Comparison of ENCODE assay signal across 9 cellular contexts in the genomic region with DNA sequence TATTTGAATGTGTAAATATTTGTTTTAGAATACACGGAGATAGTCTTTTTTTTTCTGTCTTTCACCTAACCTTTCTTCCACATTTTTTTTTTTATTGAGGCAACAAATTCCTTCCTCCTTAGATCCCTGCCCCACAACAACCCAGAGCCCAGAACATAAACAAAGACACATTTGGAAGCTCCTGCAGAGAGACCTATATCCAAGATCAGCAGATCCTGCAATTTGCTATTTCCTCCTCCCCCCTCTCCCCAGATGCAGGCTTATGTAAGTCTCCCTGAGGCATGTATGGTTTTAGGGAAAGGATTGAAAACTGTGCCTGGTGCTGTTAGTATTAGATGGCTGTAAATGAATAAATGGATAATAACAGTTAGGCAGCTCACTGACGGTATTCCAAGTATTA.
A peak's percentile ranks its signal among the peaks of the same experiment; 100 is the strongest.
DNase-seq lines count a peak whose midpoint lies in the region; ATAC-seq and TF ChIP-seq lines count a peak whose summit lies in the region.
"Had no signal": no experiment of that assay in that cellular context is flagged by ENCODE, and none has a peak within 500 bp of the region (broad histone marks: within the 10 kb centered on the region; RNA-seq: fewer than 3 reads in every experiment).

No MANE protein-coding gene starts in this region.

- H3K27me3 Mint-ChIP-seq in activated naive CD8-positive, alpha-beta T cell treated with anti-CD3 and anti-CD28 coated beads for 36 hours, result peaks cover 5% of the 10 kb centered on the region

- peaks cover 4% of the 10 kb centered on the region for H3K4me1 Mint-ChIP-seq in activated naive CD8-positive, alpha-beta T cell treated with anti-CD3 and anti-CD28 coated beads for 36 hours

- H3K4me1 ChIP-seq in muscle layer of colon (ENCODE audit: insufficient read depth, low read length), result peaks cover 35% of the 10 kb centered on the region

- TF ChIP-seq CTCF in AG09319 (IDR thresholded peaks at IDR 0.05; ENCODE audit: low read depth, low read length), result no peak
- no peak for TF ChIP-seq CTCF in cardiac fibroblast (IDR thresholded peaks at IDR 0.05; ENCODE audit: low read depth, low read length)

- ATAC-seq in GM21528 (IDR thresholded peaks at IDR 0.05; ENCODE audit: low FRiP score, unreplicated experiment), result no peak
- ATAC-seq in sciatic nerve, result no peak

- no peaks in the 10 kb centered on the region for H3K36me3 Mint-ChIP-seq in activated naive CD8-positive, alpha-beta T cell treated with anti-CD3 and anti-CD28 coated beads for 36 hours

- peak overlapping the region; percentile 38 for H3K27ac ChIP-seq in muscle layer of colon (ENCODE audit: low read depth, low read length)

- no peaks in the 10 kb centered on the region for H3K9me3 ChIP-seq in muscle layer of colon (ENCODE audit: low read length)

- no peaks in the 10 kb centered on the region for H3K9me3 Mint-ChIP-seq in activated naive CD8-positive, alpha-beta T cell treated with anti-CD3 and anti-CD28 coated beads for 36 hours
- H3K9me3 Mint-ChIP-seq: activated T-helper 2 cell treated with anti-CD3 and anti-CD28 coated beads, Interferon-gamma antibody, Interleukin-2, Interleukin-4, amounts not matched to agents 10 μg/mL and 5 μg/mL and 100 μg/mL, durations not matched to agents 14 hours and 24 hours and 36 hours had no signal

- no peak overlapping the region for H3K4me3 ChIP-seq in cardiac fibroblast (replicated peaks in 1 of 2; ENCODE audit: low read depth in 2 of 2, low read length in 2 of 2)
- H3K4me3 ChIP-seq in muscle layer of colon (ENCODE audit: low read depth in 1 of 2, low read length in 2 of 2), result no peak overlapping the region

- H3K4me3 Mint-ChIP-seq in activated naive CD8-positive, alpha-beta T cell treated with anti-CD3 and anti-CD28 coated beads for 36 hours, result no peak overlapping the region

- H3K36me3 ChIP-seq in muscle layer of colon (ENCODE audit: insufficient read depth, low read length), result no peaks in the 10 kb centered on the region

- H3K27ac Mint-ChIP-seq in activated naive CD8-positive, alpha-beta T cell treated with anti-CD3 and anti-CD28 coated beads for 36 hours, result no peak overlapping the region
- H3K27ac Mint-ChIP-seq: activated T-helper 2 cell treated with anti-CD3 and anti-CD28 coated beads, Interferon-gamma antibody, Interleukin-2, Interleukin-4, amounts not matched to agents 10 μg/mL and 5 μg/mL and 100 μg/mL, durations not matched to agents 14 hours and 24 hours and 36 hours had no signal

- intact Hi-C loops in sciatic nerve (cut with DNase I), result no loop called here

- DNase-seq in AG09319 (ENCODE audit: extremely low read depth, low read depth), result peak; percentile 65
- peak; percentile 14 for DNase-seq in LoVo (ENCODE audit: low spot score)
- DNase-seq in cardiac fibroblast (ENCODE audit: low read depth in 2 of 2), result peak; percentile 64 to 88
- no peak for DNase-seq in activated CD4-positive, CD25-positive, alpha-beta regulatory T cell treated with anti-CD3 and anti-CD28 coated beads, Interleukin-2, amount 50 U/mL, for 72 hours
- no peak for DNase-seq in sciatic nerve (ENCODE audit: low spot score)
- DNase-seq in activated naive CD8-positive, alpha-beta T cell treated with anti-CD3 and anti-CD28 coated beads for 36 hours, result no peak

- no peak overlapping the region for H3K9ac ChIP-seq in muscle layer of colon (ENCODE audit: low read length)

- no peaks in the 10 kb centered on the region for H3K27me3 ChIP-seq in muscle layer of colon (ENCODE audit: control insufficient read depth in 1 of 2, insufficient read depth in 2 of 2, low read length in 2 of 2)

Comparison
In these comparisons a context has a peak if more than half of its experiments do, and no peak if none do; other contexts are left out.
1. DNase-seq: peak in AG09319 (single experiment), LoVo (single experiment) and cardiac fibroblast (2 of 2); none in activated CD4-positive, CD25-positive, alpha-beta regulatory T cell treated with anti-CD3 and anti-CD28 coated beads, Interleukin-2, amount 50 U/mL, for 72 hours (single experiment), sciatic nerve (single experiment) and activated naive CD8-positive, alpha-beta T cell treated with anti-CD3 and anti-CD28 coated beads for 36 hours (single experiment).